Comparison of ENCODE assay signal across 8 cellular contexts in genomic region chr10:132539431-132539839, GRCh38. TPM values are rescaled to one million over a fixed set of nuclear protein-coding genes. Genes with fewer than 3 reads are reported as not detected.
DNase-seq lines count a peak whose midpoint lies in the region; ATAC-seq lines count a peak whose summit lies in the region.

No MANE protein-coding gene starts in this region.

- DNase-seq in stimulated activated CD4-positive, alpha-beta T cell treated with anti-CD3 and anti-CD28 coated beads, Interleukin-1b, Interleukin-23, amount 100 ng/mL, for 48 hours = peak; percentile 57
- no peak for DNase-seq in stimulated activated CD4-positive, alpha-beta T cell treated with anti-CD3 and anti-CD28 coated beads, Interleukin-12 subunit alpha, Interleukin-12 subunit beta, amount 100 ng/mL, for 4 hours
- DNase-seq in cerebellar cortex (ENCODE audit: low spot score) = peak; percentile 87
- peak; percentile 52 for DNase-seq in natural killer cell treated with Interleukin-12 subunit alpha and Interleukin-12 subunit beta and Interleukin-15 and Interleukin-18, amount 100 ng/mL, for 72 hours (ENCODE audit: low spot score)
- DNase-seq in NCI-H187 (lab: John Stamatoyannopoulos, UW) = no peak
- DNase-seq in NCI-H146 (lab: John Stamatoyannopoulos, UW) = no peak
- no peak for DNase-seq in SHP77 (lab: John Stamatoyannopoulos, UW)

- H3K27ac Mint-ChIP-seq in natural killer cell treated with Interleukin-12 subunit alpha and Interleukin-12 subunit beta and Interleukin-15 and Interleukin-18, amount 100 ng/mL, for 72 hours = peak overlapping the region; percentile 67 to 88

- H3K36me3 Mint-ChIP-seq in natural killer cell treated with Interleukin-12 subunit alpha and Interleukin-12 subunit beta and Interleukin-15 and Interleukin-18, amount 100 ng/mL, for 72 hours = no peaks in the 10 kb centered on the region

- ATAC-seq in natural killer cell treated with Interleukin-12 subunit alpha and Interleukin-12 subunit beta and Interleukin-15 and Interleukin-18, amount 100 ng/mL, for 72 hours = no peak
- no peak for ATAC-seq in HG03460 (IDR thresholded peaks at IDR 0.05; ENCODE audit: unreplicated experiment)

- peaks cover 0 to 2% of the 10 kb centered on the region in 2 donors for H3K27me3 Mint-ChIP-seq in natural killer cell treated with Interleukin-12 subunit alpha and Interleukin-12 subunit beta and Interleukin-15 and Interleukin-18, amount 100 ng/mL, for 72 hours

- H3K4me3 Mint-ChIP-seq in natural killer cell treated with Interleukin-12 subunit alpha and Interleukin-12 subunit beta and Interleukin-15 and Interleukin-18, amount 100 ng/mL, for 72 hours = peak overlapping the region; percentile 87

- no peaks in the 10 kb centered on the region for H3K9me3 Mint-ChIP-seq in natural killer cell treated with Interleukin-12 subunit alpha and Interleukin-12 subunit beta and Interleukin-15 and Interleukin-18, amount 100 ng/mL, for 72 hours

- peaks cover 36 to 41% of the 10 kb centered on the region in 2 donors for H3K4me1 Mint-ChIP-seq in natural killer cell treated with Interleukin-12 subunit alpha and Interleukin-12 subunit beta and Interleukin-15 and Interleukin-18, amount 100 ng/mL, for 72 hours (ENCODE audit: low read depth in 2 of 2)

RNA-seq across cellular contexts. Expression of gene INPP5A, which starts 1.8 kb away (rescaled TPM):
- total RNA-seq in natural killer cell treated with Interleukin-12 subunit alpha and Interleukin-12 subunit beta and Interleukin-15 and Interleukin-18, amount 100 ng/mL, for 72 hours = 10 to 100 TPM; 14.8 to 18.6 TPM

Comparison
In these comparisons a context has a peak if more than half of its experiments do, and no peak if none do; other contexts are left out.
1. DNase-seq: peak in stimulated activated CD4-positive, alpha-beta T cell treated with anti-CD3 and anti-CD28 coated beads, Interleukin-1b, Interleukin-23, amount 100 ng/mL, for 48 hours (single experiment), cerebellar cortex (single experiment) and natural killer cell treated with Interleukin-12 subunit alpha and Interleukin-12 subunit beta and Interleukin-15 and Interleukin-18, amount 100 ng/mL, for 72 hours (single experiment); none in stimulated activated CD4-positive, alpha-beta T cell treated with anti-CD3 and anti-CD28 coated beads, Interleukin-12 subunit alpha, Interleukin-12 subunit beta, amount 100 ng/mL, for 4 hours (single experiment), NCI-H187 (0 of 2), NCI-H146 (single experiment) and SHP77 (0 of 2).